8 cellular contexts compared by ENCODE assay signal in the genomic region with DNA sequence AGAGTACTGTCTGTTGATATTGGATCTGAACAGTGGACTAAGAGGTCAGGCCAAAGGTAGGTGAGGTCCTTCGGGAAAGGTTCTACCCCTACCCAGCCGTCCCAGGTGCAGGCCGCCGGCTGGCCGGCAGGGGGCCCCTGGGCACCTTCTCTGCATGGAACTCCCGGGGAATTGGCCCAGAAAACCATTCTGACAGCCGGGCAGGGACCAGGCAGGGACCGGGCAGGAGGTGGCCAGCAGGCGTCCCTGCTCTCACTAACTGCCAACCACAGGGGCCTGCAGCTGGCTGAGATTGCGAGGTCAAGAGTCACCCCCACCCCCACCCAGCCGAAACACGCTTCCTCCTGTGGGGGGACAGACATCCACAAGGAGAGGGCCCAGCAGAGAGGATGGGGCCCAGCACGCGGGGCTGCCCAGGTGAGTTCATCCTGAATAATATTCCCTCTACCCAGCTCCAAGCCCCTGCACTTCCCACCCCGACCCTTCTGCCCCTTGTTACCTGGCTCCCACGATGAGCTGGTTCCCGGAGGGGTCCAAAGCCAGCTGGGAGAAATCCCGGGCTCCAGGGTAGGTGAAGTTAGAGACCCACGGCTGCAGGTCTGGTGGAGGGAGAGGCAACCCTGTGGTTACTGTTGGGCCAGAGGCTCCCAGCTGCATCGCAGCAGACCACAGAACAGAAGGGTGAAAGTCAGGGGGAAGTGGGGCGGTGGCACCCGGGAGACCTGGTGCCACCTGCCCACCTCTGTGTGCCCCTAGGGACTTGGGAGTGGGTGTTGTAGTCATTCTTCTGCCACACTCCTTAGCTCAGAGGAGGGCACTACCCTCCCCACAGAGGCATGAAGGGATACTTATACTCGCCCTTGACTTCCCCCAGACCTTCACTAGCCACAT.
DNase-seq lines count a peak whose midpoint lies in the region; ATAC-seq and TF ChIP-seq lines count a peak whose summit lies in the region.

No MANE protein-coding gene starts in this region.

- no peak overlapping the region for H3K27ac ChIP-seq in substantia nigra (ENCODE audit: low read depth, low read length, poor library complexity, severe bottlenecking)

- peak; percentile 13 for DNase-seq in T-helper 2 cell treated with Interferon-gamma antibody and Interleukin-4, amounts not matched to agents 5 μg/mL and 100 μg/mL, for 36 hours (ENCODE audit: low spot score)
- DNase-seq in T-helper 2 cell (no peak), SW 1271 (lab: John Stamatoyannopoulos, UW) (peak; percentile 38 to 61), ecto neural progenitor cell (ENCODE audit: low spot score) (peak; percentile 91), lung microvascular endothelial cell (ENCODE audit: low read depth in 2 of 2) (peak; percentile 56 to 83), substantia nigra (lab: John Stamatoyannopoulos, UW) (peak in 42 of 49 donors; percentile 6 to 75 (median 48))

- H3K36me3 Mint-ChIP-seq in T-helper 2 cell treated with Interferon-gamma antibody and Interleukin-4, amounts not matched to agents 5 μg/mL and 100 μg/mL, for 36 hours (ENCODE audit: low read depth) = no peaks in the 10 kb centered on the region

- peak; percentile 98 for TF ChIP-seq CTCF in LNCAP (IDR thresholded peaks at IDR 0.05)

- H3K9me3 Mint-ChIP-seq in T-helper 2 cell treated with Interferon-gamma antibody and Interleukin-4, amounts not matched to agents 5 μg/mL and 100 μg/mL, for 36 hours = no peaks in the 10 kb centered on the region

- ATAC-seq in HG02678 (IDR thresholded peaks at IDR 0.05; ENCODE audit: unreplicated experiment) = no peak

- H3K4me1 Mint-ChIP-seq in T-helper 2 cell treated with Interferon-gamma antibody and Interleukin-4, amounts not matched to agents 5 μg/mL and 100 μg/mL, for 36 hours (ENCODE audit: low read depth) = no peaks in the 10 kb centered on the region

- H3K27ac Mint-ChIP-seq in T-helper 2 cell treated with Interferon-gamma antibody and Interleukin-4, amounts not matched to agents 5 μg/mL and 100 μg/mL, for 36 hours = no peak overlapping the region

- peaks cover 11% of the 10 kb centered on the region for H3K27me3 Mint-ChIP-seq in T-helper 2 cell treated with Interferon-gamma antibody and Interleukin-4, amounts not matched to agents 5 μg/mL and 100 μg/mL, for 36 hours (ENCODE audit: low read depth)

- H3K4me3 Mint-ChIP-seq in T-helper 2 cell treated with Interferon-gamma antibody and Interleukin-4, amounts not matched to agents 5 μg/mL and 100 μg/mL, for 36 hours = no peak overlapping the region

Comparison
In these comparisons a context has a peak if more than half of its experiments do, and no peak if none do; other contexts are left out.
1. DNase-seq: peak in T-helper 2 cell treated with Interferon-gamma antibody and Interleukin-4, amounts not matched to agents 5 μg/mL and 100 μg/mL, for 36 hours (single experiment), SW 1271 (2 of 2), ecto neural progenitor cell (single experiment), lung microvascular endothelial cell (2 of 2) and substantia nigra (42 of 49); none in T-helper 2 cell (0 of 5).